25 cellular contexts compared by ENCODE assay signal in the genomic region with DNA sequence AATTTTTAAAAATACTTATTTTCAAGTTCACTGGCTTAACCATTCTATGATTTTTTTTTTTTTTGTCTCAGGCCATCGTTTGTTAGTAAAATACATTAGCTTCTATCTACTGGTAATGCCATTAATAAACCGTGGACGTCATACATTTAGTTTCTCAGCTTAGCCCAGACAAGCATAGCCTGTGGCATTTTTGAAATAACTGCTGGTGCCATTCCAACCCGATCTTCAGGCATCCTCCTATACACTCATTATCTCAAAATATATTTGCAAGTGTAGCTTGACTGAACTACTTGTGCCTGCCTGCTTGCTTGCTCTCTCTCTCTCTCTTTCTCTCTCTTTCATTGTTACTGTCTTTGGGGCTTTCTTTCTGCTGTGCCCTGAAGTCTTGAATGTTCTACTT. TPM values are rescaled to one million over a fixed set of nuclear protein-coding genes. Genes with fewer than 3 reads are reported as not detected.
DNase-seq lines count a peak whose midpoint lies in the region; ATAC-seq, FAIRE-seq and TF ChIP-seq lines count a peak whose summit lies in the region.
"Had no signal": no experiment of that assay in that cellular context is flagged by ENCODE, and none has a peak within 500 bp of the region (broad histone marks: within the 10 kb centered on the region; RNA-seq: fewer than 3 reads in every experiment).

No MANE protein-coding gene starts in this region.

- no peak overlapping the region for H3K27ac ChIP-seq in HepG2 (ENCODE audit: extremely low read length, insufficient read depth, low read length)
- no peak overlapping the region for H3K27ac ChIP-seq in right lobe of liver
- H3K27ac ChIP-seq: 22Rv1; A549; BLaER1 treated with 17β-estradiol and CSF1 and Interleukin-3, amounts not matched to agents 10 nM and 100 nM; C4-2B had no signal

- POLR2A ChIA-PET in HepG2 (lab: Yijun Ruan, JAX) = no interaction called here

- no peaks in the 10 kb centered on the region for H3K9me3 ChIP-seq in HepG2 (ENCODE audit: low read length)
- H3K9me3 ChIP-seq in right lobe of liver = no peaks in the 10 kb centered on the region
- H3K9me3 ChIP-seq: A549; BLaER1 treated with 17β-estradiol and CSF1 and Interleukin-3, amounts not matched to agents 10 nM and 100 nM; Caco-2 had no signal

- TF ChIP-seq CTCF in HepG2 (CRISPR knock-in tag; IDR thresholded peaks at IDR 0.05) (no peak), right lobe of liver (IDR thresholded peaks at IDR 0.05) (no peak), epithelial cell of esophagus (IDR thresholded peaks at IDR 0.05; ENCODE audit: insufficient read depth, low read depth, low read length, missing control alignments) (no peak)

- no peak overlapping the region for H2AFZ ChIP-seq in HepG2 (ENCODE audit: low read length)

- CTCF ChIA-PET in HepG2 (lab: Yijun Ruan, JAX; ENCODE audit: low intra/inter-chr PET ratio, low total read pairs) = no interaction called here

- TF ChIP-seq POLR2A in HepG2 (IDR thresholded peaks at IDR 0.05; ENCODE audit: insufficient read depth in 1 of 2, low read depth in 2 of 2, low read length in 2 of 2) (no peak), right lobe of liver (IDR thresholded peaks at IDR 0.05) (no peak)

- no TSS peak for BruUV-seq in HepG2 (replicated peaks; lab: Mats Ljungman, UMichigan)

- in situ Hi-C loops in HepG2 (cut with HindIII; ENCODE audit: extremely low pct_ligation_motif_present, low pct_unique_long_range_greater_than_20kb) = no loop called here

- DNase-seq in HepG2 (ENCODE audit: low spot score) (no peak), right lobe of liver (no peak), epithelial cell of esophagus (ENCODE audit: low read depth) (peak; percentile 47), foreskin melanocyte (peak; percentile 64), HCEC 1CT (no peak)
- no peak for DNase-seq in activated CD4-positive, CD25-positive, alpha-beta regulatory T cell (lab: John Stamatoyannopoulos, UW)
- DNase-seq: AML-193; Caco-2; Calu3; CD4-positive, alpha-beta T cell; CD8-positive, alpha-beta T cell; DMS53; DMS79; DND-41; EL; GDM1 had no signal

- H3K79me2 ChIP-seq in HepG2 (ENCODE audit: insufficient read depth, low read length) = no peaks in the 10 kb centered on the region

- under 1% methylated on average over 4 of the region's 4 CpGs for WGBS in HepG2 (ENCODE audit: low lambda C conversion rate)
- WGBS in right lobe of liver (ENCODE audit: insufficient coverage, low coverage, low lambda C conversion rate, missing lambda C conversion rate) = 66% methylated on average over 4 of the region's 4 CpGs

- TF ChIP-seq EP300 in HepG2 (IDR thresholded peaks at IDR 0.05; ENCODE audit: low read depth in 2 of 2, low read length in 2 of 2) (no peak), HepG2 (CRISPR knock-in tag; IDR thresholded peaks at IDR 0.05; ENCODE audit: borderline replicate concordance) (no peak)

- H4K20me1 ChIP-seq in HepG2 (ENCODE audit: insufficient read depth, low read length) = no peaks in the 10 kb centered on the region
- H4K20me1 ChIP-seq: BLaER1 treated with 17β-estradiol and CSF1 and Interleukin-3, amounts not matched to agents 10 nM and 100 nM had no signal

- no peak for TF ChIP-seq RAD21 in HepG2 (CRISPR knock-in tag; IDR thresholded peaks at IDR 0.05)

- no peaks in the 10 kb centered on the region for H3K4me1 ChIP-seq in HepG2 (ENCODE audit: insufficient read depth, low read length)
- no peaks in the 10 kb centered on the region for H3K4me1 ChIP-seq in right lobe of liver
- H3K4me1 ChIP-seq: A549; BLaER1 treated with 17β-estradiol and CSF1 and Interleukin-3, amounts not matched to agents 10 nM and 100 nM; Caco-2 had no signal

- no peaks in the 10 kb centered on the region for H3K36me3 ChIP-seq in HepG2 (replicated peaks in 1 of 2; ENCODE audit: control insufficient read depth in 1 of 2, insufficient read depth in 2 of 2, low read length in 2 of 2)
- no peaks in the 10 kb centered on the region for H3K36me3 ChIP-seq in right lobe of liver
- H3K36me3 ChIP-seq: BLaER1 treated with 17β-estradiol and CSF1 and Interleukin-3, amounts not matched to agents 10 nM and 100 nM had no signal

- H3K4me2 ChIP-seq in HepG2 (ENCODE audit: low read depth, low read length) = no peak overlapping the region
- H3K4me2 ChIP-seq: A549; BLaER1 treated with 17β-estradiol and CSF1 and Interleukin-3, amounts not matched to agents 10 nM and 100 nM had no signal

- intact Hi-C loops in HepG2 (cut with micrococcal nuclease; ENCODE audit: unreplicated experiment) = no loop called here
- intact Hi-C loops in right lobe of liver (cut with DNase I) = no loop called here

- no peak for ATAC-seq in HepG2
- no peak for ATAC-seq in right lobe of liver
- ATAC-seq in HG03354 (IDR thresholded peaks at IDR 0.05; ENCODE audit: poor library complexity, severe bottlenecking, unreplicated experiment) = no peak
- ATAC-seq: A549; CD8-positive, alpha-beta T cell; GM12878 had no signal

- H3K9ac ChIP-seq in HepG2 (ENCODE audit: insufficient read depth, low read depth, low read length) = no peak overlapping the region
- H3K9ac ChIP-seq: BLaER1 treated with 17β-estradiol and CSF1 and Interleukin-3, amounts not matched to agents 10 nM and 100 nM had no signal

- peaks cover 0 to 4% of the 10 kb centered on the region in 2 experiments; a peak in 2 of 5 replicates for H3K27me3 ChIP-seq in HepG2 (ENCODE audit: control insufficient read depth in 1 of 2, insufficient read depth in 2 of 2, low read length in 2 of 2)
- H3K27me3 ChIP-seq in right lobe of liver = peaks cover 0 to 3% of the 10 kb centered on the region in 2 donors
- H3K27me3 ChIP-seq: BLaER1 treated with 17β-estradiol and CSF1 and Interleukin-3, amounts not matched to agents 10 nM and 100 nM had no signal

- H3K4me3 ChIP-seq in HepG2 (replicated peaks in 1 of 3; ENCODE audit: insufficient read depth in 1 of 3, low read depth in 2 of 3, low read length in 3 of 3) (no peak overlapping the region), right lobe of liver (no peak overlapping the region), epithelial cell of esophagus (ENCODE audit: low read length) (no peak overlapping the region)
- H3K4me3 ChIP-seq: A549; BLaER1 treated with 17β-estradiol and CSF1 and Interleukin-3, amounts not matched to agents 10 nM and 100 nM; GM12878 had no signal

- FAIRE-seq in HepG2 (lab: Jason Lieb, UNC) = no peak
- FAIRE-seq: A549, D721Med, GM12878, GM12892, GM18507 had no signal

TF ChIP-seq in HepG2, 621 proteins besides CTCF, POLR2A, EP300 and RAD21:
- TF ChIP-seq TBP (CRISPR knock-in tag; IDR thresholded peaks at IDR 0.05) = 0 out of 2 replicates have a peak, but pooled peaks have one; percentile 27
- TF ChIP-seq, protein P1, sequence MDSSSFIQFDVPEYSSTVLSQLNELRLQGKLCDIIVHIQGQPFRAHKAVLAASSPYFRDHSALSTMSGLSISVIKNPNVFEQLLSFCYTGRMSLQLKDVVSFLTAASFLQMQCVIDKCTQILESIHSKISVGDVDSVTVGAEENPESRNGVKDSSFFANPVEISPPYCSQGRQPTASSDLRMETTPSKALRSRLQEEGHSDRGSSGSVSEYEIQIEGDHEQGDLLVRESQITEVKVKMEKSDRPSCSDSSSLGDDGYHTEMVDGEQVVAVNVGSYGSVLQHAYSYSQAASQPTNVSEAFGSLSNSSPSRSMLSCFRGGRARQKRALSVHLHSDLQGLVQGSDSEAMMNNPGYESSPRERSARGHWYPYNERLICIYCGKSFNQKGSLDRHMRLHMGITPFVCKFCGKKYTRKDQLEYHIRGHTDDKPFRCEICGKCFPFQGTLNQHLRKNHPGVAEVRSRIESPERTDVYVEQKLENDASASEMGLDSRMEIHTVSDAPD (CRISPR knock-in tag; IDR thresholded peaks at IDR 0.05) = no peak

RNA-seq across cellular contexts. Expression of a gene that starts 12.7 kb away (rescaled TPM):
- 48.6 and 57.3 TPM in 2 replicates for total RNA-seq in HepG2 (2016; rRNA removed; fragmentation: Illumina TruSeq; extraction: Trizol)
- total RNA-seq in HepG2 (2016; cell fraction: cytosol; rRNA removed; fragmentation: Illumina TruSeq; extraction: Trizol; ENCODE audit: low read depth) = 19.5 and 21.3 TPM in 2 replicates
- total RNA-seq in HepG2 (2016; cell fraction: insoluble cytoplasmic fraction; rRNA removed; fragmentation: Illumina TruSeq; extraction: Trizol) = 49.5 and 61.7 TPM in 2 replicates
- total RNA-seq in HepG2 (2016; cell fraction: membrane; rRNA removed; fragmentation: Illumina TruSeq; extraction: Trizol) = 30.4 and 34.4 TPM in 2 replicates
- 106 and 109 TPM in 2 replicates for total RNA-seq in HepG2 (2016; cell fraction: nucleus; rRNA removed; fragmentation: Illumina TruSeq; extraction: Trizol)
- 39.3 and 48.1 TPM in 2 replicates for polyA plus RNA-seq in HepG2 (2011; rRNA removed)
- 18.8 and 25.7 TPM in 2 replicates for polyA plus RNA-seq in HepG2 (2011; cell fraction: cytosol; rRNA removed)
- 40.5 and 42.5 TPM in 2 replicates for polyA plus RNA-seq in HepG2 (2011; cell fraction: nucleus; rRNA removed)
- 36.2 and 44.2 TPM in 2 replicates for polyA plus RNA-seq in HepG2 (2012)
- 9.9 and 10.0 TPM in 2 replicates for polyA plus RNA-seq in HepG2 (2016; cell fraction: cytosol; fragmentation: Illumina TruSeq; extraction: Trizol; ENCODE audit: low read depth)
- polyA plus RNA-seq in HepG2 (2016; cell fraction: insoluble cytoplasmic fraction; fragmentation: Illumina TruSeq; extraction: Trizol; ENCODE audit: low read depth) = 91.0 and 102 TPM in 2 replicates
- polyA plus RNA-seq in HepG2 (2016; cell fraction: membrane; fragmentation: Illumina TruSeq; extraction: Trizol; ENCODE audit: low read depth) = 17.2 and 18.0 TPM in 2 replicates
- 100 and 101 TPM in 2 replicates for polyA plus RNA-seq in HepG2 (2016; cell fraction: nucleus; fragmentation: Illumina TruSeq; extraction: Trizol; ENCODE audit: insufficient read depth, low read depth)
- 13.3 and 28.8 TPM in 2 replicates for polyA minus RNA-seq in HepG2 (2011; rRNA and poly(A)+ RNA removed; ENCODE audit: low replicate concordance)
- 28.0 and 30.0 TPM in 2 replicates for polyA minus RNA-seq in HepG2 (2011; cell fraction: cytosol; rRNA and poly(A)+ RNA removed)
- 191 and 205 TPM in 2 replicates for polyA minus RNA-seq in HepG2 (2011; cell fraction: nucleus; rRNA and poly(A)+ RNA removed)
- total RNA-seq in right lobe of liver = 10 to 100 TPM in 4 of 6 experiments, 1 to 10 TPM in 2; 8.2 to 13.4 (median 10.3) TPM

Comparison
In these comparisons a context has a peak if more than half of its experiments do, and no peak if none do; other contexts are left out.
1. DNase-seq: peak in epithelial cell of esophagus (single experiment) and foreskin melanocyte (single experiment); none in HepG2 (single experiment), right lobe of liver (0 of 3), activated CD4-positive, CD25-positive, alpha-beta regulatory T cell (0 of 4) and HCEC 1CT (single experiment).